ENCODE assay signal across 2 cellular contexts in the genomic region with DNA sequence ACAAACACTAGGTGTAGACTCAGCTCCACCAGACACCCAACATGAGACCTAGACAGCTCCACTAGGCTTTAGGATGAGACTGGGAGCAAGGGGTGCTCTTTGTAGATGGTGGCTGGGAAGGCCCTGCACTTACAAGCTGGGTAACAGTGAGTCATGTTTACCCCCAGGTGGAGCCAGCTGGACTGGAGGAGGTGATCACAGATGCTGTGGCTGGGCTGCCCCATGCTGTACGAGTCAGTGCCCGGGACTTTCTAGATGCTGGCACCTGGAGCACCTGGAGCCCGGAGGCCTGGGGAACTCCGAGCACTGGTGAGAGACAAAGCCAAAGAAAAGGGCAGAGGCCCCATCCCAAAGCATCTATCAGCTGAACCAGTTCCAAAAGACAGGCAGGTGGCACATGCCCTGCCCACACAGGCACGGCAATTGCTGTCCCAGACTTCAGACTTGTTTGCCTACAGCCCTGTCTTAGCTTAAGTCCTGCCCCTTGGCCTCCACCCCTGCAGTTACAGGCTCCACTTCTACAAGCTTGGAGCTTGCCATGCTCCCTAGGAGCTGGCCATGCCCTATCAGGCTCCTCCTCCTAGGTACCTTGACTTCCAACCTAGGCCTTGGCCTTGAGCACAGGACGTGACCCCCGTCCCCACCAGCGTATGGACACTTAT.
TF ChIP-seq lines count a peak whose summit lies in the region.

No MANE protein-coding gene starts in this region.

TF ChIP-seq in WTC11, 78 proteins besides CTCF, POLR2A, EP300 and RAD21:
- TF ChIP-seq TEAD1 (CRISPR knock-in tag; IDR thresholded peaks at IDR 0.05) = no peak
- TF ChIP-seq, protein P1, sequence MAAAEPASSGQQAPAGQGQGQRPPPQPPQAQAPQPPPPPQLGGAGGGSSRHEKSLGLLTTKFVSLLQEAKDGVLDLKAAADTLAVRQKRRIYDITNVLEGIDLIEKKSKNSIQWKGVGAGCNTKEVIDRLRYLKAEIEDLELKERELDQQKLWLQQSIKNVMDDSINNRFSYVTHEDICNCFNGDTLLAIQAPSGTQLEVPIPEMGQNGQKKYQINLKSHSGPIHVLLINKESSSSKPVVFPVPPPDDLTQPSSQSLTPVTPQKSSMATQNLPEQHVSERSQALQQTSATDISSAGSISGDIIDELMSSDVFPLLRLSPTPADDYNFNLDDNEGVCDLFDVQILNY (CRISPR knock-in tag; IDR thresholded peaks at IDR 0.05) = no peak
- TF ChIP-seq, protein P2, sequence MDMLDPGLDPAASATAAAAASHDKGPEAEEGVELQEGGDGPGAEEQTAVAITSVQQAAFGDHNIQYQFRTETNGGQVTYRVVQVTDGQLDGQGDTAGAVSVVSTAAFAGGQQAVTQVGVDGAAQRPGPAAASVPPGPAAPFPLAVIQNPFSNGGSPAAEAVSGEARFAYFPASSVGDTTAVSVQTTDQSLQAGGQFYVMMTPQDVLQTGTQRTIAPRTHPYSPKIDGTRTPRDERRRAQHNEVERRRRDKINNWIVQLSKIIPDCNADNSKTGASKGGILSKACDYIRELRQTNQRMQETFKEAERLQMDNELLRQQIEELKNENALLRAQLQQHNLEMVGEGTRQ (CRISPR knock-in tag; IDR thresholded peaks at IDR 0.05) = no peak
- no peak for TF ChIP-seq HMGA2 (CRISPR knock-in tag; IDR thresholded peaks at IDR 0.05)
- TF ChIP-seq JUN (CRISPR knock-in tag; IDR thresholded peaks at IDR 0.05) = no peak
- TF ChIP-seq, protein P3, sequence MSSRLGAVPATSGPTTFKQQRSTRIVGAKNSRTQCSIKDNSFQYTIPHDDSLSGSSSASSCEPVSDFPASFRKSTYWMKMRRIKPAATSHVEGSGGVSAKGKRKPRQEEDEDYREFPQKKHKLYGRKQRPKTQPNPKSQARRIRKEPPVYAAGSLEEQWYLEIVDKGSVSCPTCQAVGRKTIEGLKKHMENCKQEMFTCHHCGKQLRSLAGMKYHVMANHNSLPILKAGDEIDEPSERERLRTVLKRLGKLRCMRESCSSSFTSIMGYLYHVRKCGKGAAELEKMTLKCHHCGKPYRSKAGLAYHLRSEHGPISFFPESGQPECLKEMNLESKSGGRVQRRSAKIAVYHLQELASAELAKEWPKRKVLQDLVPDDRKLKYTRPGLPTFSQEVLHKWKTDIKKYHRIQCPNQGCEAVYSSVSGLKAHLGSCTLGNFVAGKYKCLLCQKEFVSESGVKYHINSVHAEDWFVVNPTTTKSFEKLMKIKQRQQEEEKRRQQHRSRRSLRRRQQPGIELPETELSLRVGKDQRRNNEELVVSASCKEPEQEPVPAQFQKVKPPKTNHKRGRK (CRISPR knock-in tag; IDR thresholded peaks at IDR 0.05; ENCODE audit: borderline replicate concordance) = no peak
- TF ChIP-seq, protein P4, sequence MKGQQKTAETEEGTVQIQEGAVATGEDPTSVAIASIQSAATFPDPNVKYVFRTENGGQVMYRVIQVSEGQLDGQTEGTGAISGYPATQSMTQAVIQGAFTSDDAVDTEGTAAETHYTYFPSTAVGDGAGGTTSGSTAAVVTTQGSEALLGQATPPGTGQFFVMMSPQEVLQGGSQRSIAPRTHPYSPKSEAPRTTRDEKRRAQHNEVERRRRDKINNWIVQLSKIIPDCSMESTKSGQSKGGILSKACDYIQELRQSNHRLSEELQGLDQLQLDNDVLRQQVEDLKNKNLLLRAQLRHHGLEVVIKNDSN (CRISPR knock-in tag; IDR thresholded peaks at IDR 0.05) = no peak
- TF ChIP-seq RELA (CRISPR knock-in tag; IDR thresholded peaks at IDR 0.05; ENCODE audit: borderline replicate concordance) = no peak
- TF ChIP-seq CREM (CRISPR knock-in tag; IDR thresholded peaks at IDR 0.05) = no peak
- no peak for TF ChIP-seq SP1 (CRISPR knock-in tag; conservative IDR thresholded peaks at IDR 0.05)
- TF ChIP-seq NFATC4 (CRISPR knock-in tag; IDR thresholded peaks at IDR 0.05) = no peak
- TF ChIP-seq, protein P5, sequence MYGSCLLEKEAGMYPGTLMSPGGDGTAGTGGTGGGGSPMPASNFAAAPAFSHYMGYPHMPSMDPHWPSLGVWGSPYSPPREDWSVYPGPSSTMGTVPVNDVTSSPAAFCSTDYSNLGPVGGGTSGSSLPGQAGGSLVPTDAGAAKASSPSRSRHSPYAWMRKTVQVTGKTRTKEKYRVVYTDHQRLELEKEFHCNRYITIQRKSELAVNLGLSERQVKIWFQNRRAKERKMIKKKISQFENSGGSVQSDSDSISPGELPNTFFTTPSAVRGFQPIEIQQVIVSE (CRISPR knock-in tag; IDR thresholded peaks at IDR 0.05; ENCODE audit: borderline replicate concordance) = no peak

TF ChIP-seq in HepG2, 621 proteins besides CTCF, POLR2A, EP300 and RAD21:
- no peak for TF ChIP-seq HIVEP1 (CRISPR knock-in tag; IDR thresholded peaks at IDR 0.05)
- TF ChIP-seq, protein P6, sequence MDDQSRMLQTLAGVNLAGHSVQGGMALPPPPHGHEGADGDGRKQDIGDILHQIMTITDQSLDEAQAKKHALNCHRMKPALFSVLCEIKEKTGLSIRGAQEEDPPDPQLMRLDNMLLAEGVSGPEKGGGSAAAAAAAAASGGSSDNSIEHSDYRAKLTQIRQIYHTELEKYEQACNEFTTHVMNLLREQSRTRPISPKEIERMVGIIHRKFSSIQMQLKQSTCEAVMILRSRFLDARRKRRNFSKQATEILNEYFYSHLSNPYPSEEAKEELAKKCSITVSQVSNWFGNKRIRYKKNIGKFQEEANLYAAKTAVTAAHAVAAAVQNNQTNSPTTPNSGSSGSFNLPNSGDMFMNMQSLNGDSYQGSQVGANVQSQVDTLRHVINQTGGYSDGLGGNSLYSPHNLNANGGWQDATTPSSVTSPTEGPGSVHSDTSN (CRISPR knock-in tag; IDR thresholded peaks at IDR 0.05; ENCODE audit: borderline replicate concordance) = no peak
